20 cellular contexts compared by ENCODE assay signal in the genomic region with DNA sequence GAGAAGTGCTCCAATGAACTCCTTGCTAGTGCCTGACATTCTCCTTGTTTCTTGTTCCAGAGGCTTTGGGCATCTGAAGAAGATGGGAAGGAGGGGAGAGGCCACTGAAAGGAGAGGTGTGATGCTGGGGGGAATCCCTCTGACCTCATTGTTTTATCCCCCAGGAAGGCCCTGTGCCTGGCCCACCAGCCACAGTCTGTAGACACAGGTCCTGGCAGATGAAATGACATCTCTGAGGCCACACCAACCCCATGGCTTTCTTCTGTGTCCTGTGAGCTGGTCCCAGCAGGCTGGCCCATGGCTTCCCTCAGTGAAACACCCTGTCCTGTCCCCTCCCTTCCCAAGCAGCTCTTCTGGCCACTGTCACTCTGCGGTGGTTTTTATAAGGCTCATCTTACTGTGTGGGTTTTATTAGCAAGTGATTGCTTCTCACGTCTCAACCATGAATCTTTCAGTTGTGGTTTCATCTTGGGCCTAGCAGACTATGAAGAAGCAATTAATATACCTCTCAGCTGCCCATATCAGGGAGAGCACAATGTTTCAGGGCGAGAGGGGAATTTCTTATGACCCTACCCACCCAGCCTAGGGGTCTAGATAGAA.
DNase-seq lines count a peak whose midpoint lies in the region; ATAC-seq and TF ChIP-seq lines count a peak whose summit lies in the region.
"Had no signal": no experiment of that assay in that cellular context is flagged by ENCODE, and none has a peak within 500 bp of the region (broad histone marks: within the 10 kb centered on the region; RNA-seq: fewer than 3 reads in every experiment).

No MANE protein-coding gene starts in this region.

- no peak overlapping the region for H3K27ac Mint-ChIP-seq in stimulated activated effector memory CD8-positive, alpha-beta T cell treated with anti-CD3 and anti-CD28 coated beads, Interleukin-12 subunit alpha, Interleukin-12 subunit beta, amount 100 ng/mL, for 72 hours
- H3K27ac Mint-ChIP-seq: CD4-positive, alpha-beta T cell; T-helper 1 cell treated with Interleukin-12 subunit alpha and Interleukin-12 subunit beta and Interleukin-4 antibody, amounts not matched to agents 30 μg/mL and 1 μg/mL, for 36 hours had no signal

- H3K4me3 Mint-ChIP-seq in stimulated activated effector memory CD8-positive, alpha-beta T cell treated with anti-CD3 and anti-CD28 coated beads, Interleukin-12 subunit alpha, Interleukin-12 subunit beta, amount 100 ng/mL, for 72 hours: no peak overlapping the region
- H3K4me3 Mint-ChIP-seq: CD4-positive, alpha-beta T cell; T-helper 1 cell treated with Interleukin-12 subunit alpha and Interleukin-12 subunit beta and Interleukin-4 antibody, amounts not matched to agents 30 μg/mL and 1 μg/mL, for 36 hours had no signal

- H3K36me3 Mint-ChIP-seq in stimulated activated effector memory CD8-positive, alpha-beta T cell treated with anti-CD3 and anti-CD28 coated beads, Interleukin-12 subunit alpha, Interleukin-12 subunit beta, amount 100 ng/mL, for 72 hours: no peaks in the 10 kb centered on the region

- H2AFZ ChIP-seq in MM.1S (ENCODE audit: low read length): peak overlapping the region; percentile 42

- H3K27me3 ChIP-seq in MM.1S (replicated peaks; ENCODE audit: insufficient read depth, low read length): no peaks in the 10 kb centered on the region
- H3K27me3 ChIP-seq: MG63 had no signal

- no peaks in the 10 kb centered on the region for H3K9me3 Mint-ChIP-seq in stimulated activated effector memory CD8-positive, alpha-beta T cell treated with anti-CD3 and anti-CD28 coated beads, Interleukin-12 subunit alpha, Interleukin-12 subunit beta, amount 100 ng/mL, for 72 hours
- H3K9me3 Mint-ChIP-seq: CD4-positive, alpha-beta T cell; T-helper 1 cell treated with Interleukin-12 subunit alpha and Interleukin-12 subunit beta and Interleukin-4 antibody, amounts not matched to agents 30 μg/mL and 1 μg/mL, for 36 hours had no signal

- no peaks in the 10 kb centered on the region for H3K9me3 ChIP-seq in MM.1S (replicated peaks; ENCODE audit: insufficient read depth, low read length)
- H3K9me3 ChIP-seq: MG63 had no signal

- H3K9ac ChIP-seq in MM.1S (ENCODE audit: low read length): no peak overlapping the region

- no peak overlapping the region; the same call in 1 of the 2 replicates for H3K27ac ChIP-seq in MM.1S (ENCODE audit: low read length)

- H3F3A ChIP-seq in MM.1S (ENCODE audit: insufficient read depth, low read length): peaks cover 9% of the 10 kb centered on the region

- ATAC-seq in stimulated activated effector memory CD8-positive, alpha-beta T cell treated with anti-CD3 and anti-CD28 coated beads, Interleukin-12 subunit alpha, Interleukin-12 subunit beta, amount 100 ng/mL, for 72 hours: peak; percentile 24
- no peak for ATAC-seq in HG02884 (IDR thresholded peaks at IDR 0.05; ENCODE audit: unreplicated experiment)
- ATAC-seq: SK-N-SH treated with all-trans-retinoic acid at 6 μM for 48 hours had no signal

- H3K4me1 Mint-ChIP-seq in stimulated activated effector memory CD8-positive, alpha-beta T cell treated with anti-CD3 and anti-CD28 coated beads, Interleukin-12 subunit alpha, Interleukin-12 subunit beta, amount 100 ng/mL, for 72 hours: no peaks in the 10 kb centered on the region

- DNase-seq in GM20000 (ENCODE audit: low spot score): peak; percentile 32
- DNase-seq in MM.1S: peak; percentile 69
- peak; percentile 93 for DNase-seq in myocyte (ENCODE audit: low read depth)
- no peak for DNase-seq in stimulated activated effector memory CD8-positive, alpha-beta T cell treated with anti-CD3 and anti-CD28 coated beads, Interleukin-12 subunit alpha, Interleukin-12 subunit beta, amount 100 ng/mL, for 72 hours (ENCODE audit: low spot score in 2 of 2)
- DNase-seq in activated naive CD4-positive, alpha-beta T cell treated with anti-CD3 and anti-CD28 coated beads, Interleukin-2, amount 50 U/mL, for 16 hours: no peak
- DNase-seq in NK-92 (lab: John Stamatoyannopoulos, UW; ENCODE audit: unreplicated experiment): no peak
- no peak for DNase-seq in NCI-H2196 treated with DMSO at 0.1 percent for 48 hours (lab: John Stamatoyannopoulos, UW; ENCODE audit: unreplicated experiment)
- DNase-seq: AML-193; CD4-positive, alpha-beta T cell; EL; Karpas-422; MG63; NCI-H1092 treated with DMSO at 0.1 percent for 48 hours; NCI-H1694; NCI-H2227 treated with DMSO at 0.1 percent for 48 hours; NCI-H524 treated with DMSO at 0.1 percent for 48 hours; SHP77 had no signal

- no peaks in the 10 kb centered on the region for H4K20me1 ChIP-seq in MM.1S (ENCODE audit: insufficient read depth, low read length)

- peaks cover 9% of the 10 kb centered on the region; the same call in 1 of the 2 replicates for H3K4me1 ChIP-seq in MM.1S (ENCODE audit: low read length)

- no peaks in the 10 kb centered on the region for H3K79me2 ChIP-seq in MM.1S (ENCODE audit: low read length)

- H3K36me3 ChIP-seq in MM.1S (replicated peaks; ENCODE audit: insufficient read depth, low read length): no peaks in the 10 kb centered on the region
- H3K36me3 ChIP-seq: MG63 had no signal

- H3K4me3 ChIP-seq in MM.1S (ENCODE audit: low read length): no peak overlapping the region
- H3K4me3 ChIP-seq: MG63 had no signal

- TF ChIP-seq CTCF in GM20000 (IDR thresholded peaks at IDR 0.05; ENCODE audit: extremely low read depth, missing control alignments) (no peak), MM.1S (IDR thresholded peaks at IDR 0.05; ENCODE audit: low read length) (no peak)

- H3K4me2 ChIP-seq in MM.1S (ENCODE audit: low read depth, low read length): peak overlapping the region; percentile 35; the same call in 1 of the 2 replicates

- no peaks in the 10 kb centered on the region for H3K9me2 ChIP-seq in MM.1S (replicated peaks; ENCODE audit: insufficient read depth, low read length)

Comparison
In these comparisons a context has a peak if more than half of its experiments do, and no peak if none do; other contexts are left out.
1. DNase-seq: peak in GM20000 (single experiment), MM.1S (single experiment) and myocyte (single experiment); none in stimulated activated effector memory CD8-positive, alpha-beta T cell treated with anti-CD3 and anti-CD28 coated beads, Interleukin-12 subunit alpha, Interleukin-12 subunit beta, amount 100 ng/mL, for 72 hours (0 of 2), activated naive CD4-positive, alpha-beta T cell treated with anti-CD3 and anti-CD28 coated beads, Interleukin-2, amount 50 U/mL, for 16 hours (single experiment), NK-92 (single experiment) and NCI-H2196 treated with DMSO at 0.1 percent for 48 hours (single experiment).